In the genomic region with DNA sequence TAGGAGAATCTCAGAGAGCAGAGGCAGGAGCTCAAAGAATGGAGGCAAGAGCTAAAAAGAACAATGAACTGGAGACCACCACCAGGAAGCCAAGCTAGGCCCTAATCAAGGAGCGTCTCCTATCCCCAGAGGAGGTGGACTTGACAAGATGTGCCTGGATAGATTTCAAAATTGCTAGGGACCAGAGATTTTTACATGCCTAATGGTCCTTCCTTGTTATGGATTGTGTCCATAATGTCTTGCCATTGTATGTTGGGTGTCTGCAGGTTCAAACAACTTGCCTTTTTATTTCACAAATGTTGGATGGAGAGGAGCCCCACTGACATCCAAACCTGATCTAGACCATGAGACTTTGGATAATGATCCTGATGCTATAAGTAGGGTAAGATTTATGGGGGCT, we compare ENCODE assay signal across 31 cellular contexts.
A peak's percentile ranks its signal among the peaks of the same experiment; 100 is the strongest.
DNase-seq lines count a peak whose midpoint lies in the region; ATAC-seq, FAIRE-seq and TF ChIP-seq lines count a peak whose summit lies in the region.
"Had no signal": no experiment of that assay in that cellular context is flagged by ENCODE, and none has a peak within 500 bp of the region (broad histone marks: within the 10 kb centered on the region; RNA-seq: fewer than 3 reads in every experiment).

No MANE protein-coding gene starts in this region.

- in situ Hi-C loops in K562 (cut with MboI) = no loop called here

- no peaks in the 10 kb centered on the region for H3K9me3 ChIP-seq in HEK293 (ENCODE audit: control insufficient read depth, insufficient read depth, low read depth, low read length)
- H3K9me3 ChIP-seq in K562 (replicated peaks; ENCODE audit: control insufficient read depth, insufficient read depth, low read depth, low read length) = no peaks in the 10 kb centered on the region
- H3K9me3 ChIP-seq: BE2C, Caco-2 had no signal

- H3K79me2 ChIP-seq in K562 (ENCODE audit: control insufficient read depth, insufficient read depth, low read length) = no peaks in the 10 kb centered on the region

- no TSS peak for BruUV-seq in K562 (replicated peaks; lab: Mats Ljungman, UMichigan)

- no peak for TF ChIP-seq POLR2A in K562 (conservative IDR thresholded peaks at IDR 0.05)

- ATAC-seq in K562 (no peak), HG03521 (IDR thresholded peaks at IDR 0.05; ENCODE audit: unreplicated experiment) (no peak)
- ATAC-seq: A549; CD8-positive, alpha-beta T cell had no signal

- no peak overlapping the region for H3K27ac ChIP-seq in HEK293 (ENCODE audit: extremely low read depth, low read depth, low read length)
- H3K27ac ChIP-seq in K562 (ENCODE audit: extremely low read depth, low read depth, low read length) = no peak overlapping the region
- H3K27ac ChIP-seq: 22Rv1; A549; BLaER1; BLaER1 treated with 17β-estradiol and CSF1 and Interleukin-3, amounts not matched to agents 10 nM and 100 nM; C4-2B had no signal

- 0% methylated on average over 1 of the region's 1 CpG for WGBS in K562 (ENCODE audit: insufficient coverage, low coverage, missing lambda C conversion rate)

- H3K4me1 ChIP-seq in HEK293 (ENCODE audit: control insufficient read depth, insufficient read depth, low read length) = no peaks in the 10 kb centered on the region
- no peaks in the 10 kb centered on the region for H3K4me1 ChIP-seq in K562 (replicated peaks in 1 of 2; ENCODE audit: control insufficient read depth in 2 of 2, insufficient read depth in 2 of 2, low read length in 2 of 2)
- H3K4me1 ChIP-seq: BE2C, Caco-2 had no signal

- TF ChIP-seq CTCF in HEK293 (tag by site-specific recombination; IDR thresholded peaks at IDR 0.05) (no peak), K562 (IDR thresholded peaks at IDR 0.05 in 2 of 3, conservative IDR thresholded peaks at IDR 0.05 in 1 of 3; ENCODE audit: insufficient read depth in 2 of 3, low read depth in 1 of 3, low read length in 3 of 3) (no peak)

- no peak for TF ChIP-seq RAD21 in K562 (CRISPR knock-in tag; conservative IDR thresholded peaks at IDR 0.05 in 1 of 2, IDR thresholded peaks at IDR 0.05 in 1 of 2)

- H3K9ac ChIP-seq in K562 (ENCODE audit: insufficient read depth in 1 of 2, low read depth in 2 of 2, low read length in 2 of 2) = no peak overlapping the region
- H3K9ac ChIP-seq: BLaER1; BLaER1 treated with 17β-estradiol and CSF1 and Interleukin-3, amounts not matched to agents 10 nM and 100 nM had no signal

- no peak overlapping the region for H2AFZ ChIP-seq in K562 (ENCODE audit: low read depth, low read length)

- no peaks in the 10 kb centered on the region for H3K27me3 ChIP-seq in K562 (ENCODE audit: control insufficient read depth in 2 of 2, insufficient read depth in 2 of 2, low read length in 2 of 2)
- H3K27me3 ChIP-seq: BE2C; BLaER1; BLaER1 treated with 17β-estradiol and CSF1 and Interleukin-3, amounts not matched to agents 10 nM and 100 nM had no signal

- no peak for DNase-seq in K562 (ENCODE audit: extremely low read depth in 1 of 4, low spot score in 3 of 4)
- DNase-seq in inferior parietal cortex (ENCODE audit: extremely low spot score) = no peak
- DNase-seq: 8988T; ACHN; AML-193; BE2C; C1 segment of cervical spinal cord; Caco-2; Calu3; CD4-positive, alpha-beta memory T cell; CD4-positive, alpha-beta T cell; CD4-positive, CD25-positive, alpha-beta regulatory T cell; CD8-positive, alpha-beta memory T cell; CD8-positive, alpha-beta T cell; COR-L47; DMS 273 treated with DMSO at 0.1 percent for 48 hours; DMS153; DMS53; DMS79; DMS79 treated with DMSO at 0.1 percent for 48 hours; DND-41; EL had no signal

- no peak overlapping the region for H3K4me3 ChIP-seq in HEK293 (ENCODE audit: low read depth, low read length)
- H3K4me3 ChIP-seq in K562 = no peak overlapping the region
- H3K4me3 ChIP-seq: A549; BLaER1; BLaER1 treated with 17β-estradiol and CSF1 and Interleukin-3, amounts not matched to agents 10 nM and 100 nM had no signal

- no peaks in the 10 kb centered on the region for H4K20me1 ChIP-seq in K562 (replicated peaks; ENCODE audit: control insufficient read depth, insufficient read depth, low read length)
- H4K20me1 ChIP-seq: BLaER1; BLaER1 treated with 17β-estradiol and CSF1 and Interleukin-3, amounts not matched to agents 10 nM and 100 nM had no signal

- H3K4me2 ChIP-seq in K562 (ENCODE audit: insufficient read depth, low read length) = no peak overlapping the region
- H3K4me2 ChIP-seq: A549; BLaER1; BLaER1 treated with 17β-estradiol and CSF1 and Interleukin-3, amounts not matched to agents 10 nM and 100 nM had no signal

- no peak for TF ChIP-seq EP300 in K562 (IDR thresholded peaks at IDR 0.05; ENCODE audit: low read length)

- intact Hi-C loops in K562 (cut with micrococcal nuclease) = no loop called here

- H3K9me1 ChIP-seq in K562 (ENCODE audit: control insufficient read depth, insufficient read depth, low read length) = no peaks in the 10 kb centered on the region

- CTCF ChIA-PET in HEK293 (lab: Yijun Ruan, JAX) = no interaction called here
- CTCF ChIA-PET in K562 (lab: Yijun Ruan, JAX; ENCODE audit: low intra/inter-chr PET ratio) = no interaction called here

- no peaks in the 10 kb centered on the region for H3K36me3 ChIP-seq in HEK293 (ENCODE audit: control insufficient read depth in 2 of 2, insufficient read depth in 1 of 2, low read length in 2 of 2)
- no peaks in the 10 kb centered on the region for H3K36me3 ChIP-seq in K562 (ENCODE audit: control insufficient read depth, insufficient read depth, low read length)
- H3K36me3 ChIP-seq: BE2C, BLaER1 had no signal

- POLR2A ChIA-PET in HEK293 (lab: Yijun Ruan, JAX) (no interaction called here), K562 (lab: Yijun Ruan, JAX) (interaction anchor here (0.7 to 1.2 kb wide), 2 partner anchors 9 to 45 kb away, joined by 3 read pairs; no protein-coding TSS in a partner anchor)

- no peak for FAIRE-seq in K562 (lab: Jason Lieb, UNC)
- FAIRE-seq: A204.1, A549, D721Med had no signal

TF ChIP-seq in HEK293, 187 proteins besides CTCF, POLR2A, EP300 and RAD21:
- TF ChIP-seq ZNF747 (tag by site-specific recombination; IDR thresholded peaks at IDR 0.05) (no peak), SETDB1 (IDR thresholded peaks at IDR 0.05; ENCODE audit: insufficient read length, low read length) (peak; percentile 29)

TF ChIP-seq in K562, 482 proteins besides CTCF, POLR2A, EP300 and RAD21:
- TF ChIP-seq SMAD4 (CRISPR knock-in tag; conservative IDR thresholded peaks at IDR 0.05) (no peak), ZNF584 (CRISPR knock-in tag; IDR thresholded peaks at IDR 0.05; ENCODE audit: low read depth) (peak; percentile 94), DDX20 (tag; IDR thresholded peaks at IDR 0.05; ENCODE audit: low read depth) (no peak), ZNF3 (CRISPR knock-in tag; IDR thresholded peaks at IDR 0.05) (no peak)
TF ChIP-seq in K562: peak in this region for 1.
